In genomic region chr5:71782771-71783770, GRCh38 we compare ENCODE assay signal across 9 cellular contexts.
A peak's percentile ranks its signal among the peaks of the same experiment; 100 is the strongest.
DNase-seq lines count a peak whose midpoint lies in the region; ATAC-seq and TF ChIP-seq lines count a peak whose summit lies in the region.
"Had no signal": no experiment of that assay in that cellular context is flagged by ENCODE, and none has a peak within 500 bp of the region (broad histone marks: within the 10 kb centered on the region; RNA-seq: fewer than 3 reads in every experiment).

No MANE protein-coding gene starts in this region.

- peak; percentile 94 for ATAC-seq in GM21423 (IDR thresholded peaks at IDR 0.05; ENCODE audit: unreplicated experiment)

- H3K4me1 ChIP-seq in testis: no peaks in the 10 kb centered on the region

- peaks cover 4% of the 10 kb centered on the region for H3K27me3 Mint-ChIP-seq in nephron (ENCODE audit: low read depth)

- H3K36me3 ChIP-seq in testis (ENCODE audit: low read depth, missing control alignments): no peaks in the 10 kb centered on the region

- no peaks in the 10 kb centered on the region for H3K9me3 Mint-ChIP-seq in nephron

- H3K4me3 Mint-ChIP-seq in nephron: peak overlapping the region in 2 of 3 experiments; percentile 24 to 42

- H3K27me3 ChIP-seq in testis: no peaks in the 10 kb centered on the region

- TF ChIP-seq CTCF in fibroblast of pulmonary artery (IDR thresholded peaks at IDR 0.05; ENCODE audit: low read length, missing control alignments) (peak; percentile 87), nephron (IDR thresholded peaks at IDR 0.05; ENCODE audit: unreplicated experiment in 3 of 3) (peak; percentile 77 to 83 (median 78)), testis (IDR thresholded peaks at IDR 0.05) (peak; percentile 79 to 87 (median 86))

- TF ChIP-seq POLR2A in testis (IDR thresholded peaks at IDR 0.05): no peak

- H3K4me1 Mint-ChIP-seq in nephron: peaks cover 7% of the 10 kb centered on the region

- no peaks in the 10 kb centered on the region for H3K36me3 Mint-ChIP-seq in nephron (ENCODE audit: low read depth)

- intact Hi-C loops in testis (cut with DNase I; ENCODE audit: low total_unique reads): loop anchor here (5.0 kb wide), 1 partner anchor 524 kb away; no protein-coding TSS in a partner anchor

- peak overlapping the region in 2 of 3 experiments; percentile 2 to 86 for H3K27ac Mint-ChIP-seq in nephron

- H3K4me3 ChIP-seq in fibroblast of pulmonary artery (replicated peaks; ENCODE audit: low read depth, low read length): peak overlapping the region; percentile 15
- peak overlapping the region; percentile 21 to 40 for H3K4me3 ChIP-seq in testis

- DNase-seq in DMS53 (lab: John Stamatoyannopoulos, UW) (peak; percentile 90), HPDE6-E6E7 (ENCODE audit: extremely low spot score) (peak; percentile 37), NCI-H748 (lab: John Stamatoyannopoulos, UW; ENCODE audit: unreplicated experiment) (peak; percentile 89), activated T-cell treated with anti-CD3 and anti-CD28 coated beads for 48 hours (ENCODE audit: low read depth) (peak; percentile 60), fibroblast of pulmonary artery (ENCODE audit: low read depth) (peak; percentile 84), testis (peak; percentile 95)

- 11 to 16% methylated on average over 27 of the region's 27 CpGs for WGBS in testis, 2 donors

- no peaks in the 10 kb centered on the region for H3K9me3 ChIP-seq in testis

- peak overlapping the region in 1 of 2 donors; percentile 74 for H3K27ac ChIP-seq in testis
- H3K27ac ChIP-seq: epithelial cell of prostate had no signal

Comparison
In these comparisons a context has a peak if more than half of its experiments do, and no peak if none do; other contexts are left out.
1. DNase-seq: peak in every context shown above with its lines; median percentile 95 in testis; 90 in DMS53; 89 in NCI-H748; 84 in fibroblast of pulmonary artery; 60 in activated T-cell treated with anti-CD3 and anti-CD28 coated beads for 48 hours; 37 in HPDE6-E6E7.